In the genomic region with DNA sequence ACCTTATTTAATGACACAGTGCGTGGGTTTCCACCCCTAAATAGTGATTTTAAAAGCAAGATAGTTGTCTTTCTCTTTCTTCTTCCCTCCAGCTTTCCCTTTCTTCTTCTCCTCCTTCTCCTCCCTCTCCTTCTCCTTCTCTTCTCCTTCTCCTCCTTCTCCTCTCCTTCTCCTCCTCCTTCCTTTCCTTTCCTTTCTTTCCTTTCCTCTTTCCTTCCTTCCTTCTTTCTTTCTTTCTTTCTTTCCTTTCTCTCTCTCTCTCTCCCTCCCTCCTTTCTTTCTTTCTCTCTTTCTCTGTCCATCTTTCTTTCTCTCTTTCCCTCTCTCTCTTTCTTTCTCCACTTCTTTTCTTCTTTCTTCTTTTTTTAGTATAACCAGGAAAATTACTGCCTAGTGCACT, we compare ENCODE assay signal across 25 cellular contexts.
"Had no signal": no experiment of that assay in that cellular context is flagged by ENCODE, and none has a peak within 500 bp of the region (broad histone marks: within the 10 kb centered on the region; RNA-seq: fewer than 3 reads in every experiment).

No MANE protein-coding gene starts in this region.

- H3K27ac Mint-ChIP-seq: dendritic cell treated with granulocyte-macrophage colony-stimulating factor and Interleukin-4, amounts not matched to agents 40 ng/mL and 50 ng/mL, for 4 days; effector memory CD8-positive, alpha-beta T cell; endodermal cell had no signal

- H3K27me3 ChIP-seq: colonic mucosa, dorsolateral prefrontal cortex, esophagus muscularis mucosa, esophagus squamous epithelium, foreskin keratinocyte, gastrocnemius medialis, gastroesophageal sphincter, heart left ventricle, heart right ventricle had no signal

- H3K4me3 Mint-ChIP-seq: dendritic cell treated with granulocyte-macrophage colony-stimulating factor and Interleukin-4, amounts not matched to agents 40 ng/mL and 50 ng/mL, for 4 days; effector memory CD8-positive, alpha-beta T cell; endodermal cell had no signal

- H3K9me3 Mint-ChIP-seq: dendritic cell treated with granulocyte-macrophage colony-stimulating factor and Interleukin-4, amounts not matched to agents 40 ng/mL and 50 ng/mL, for 4 days; endodermal cell had no signal

- H3K4me1 Mint-ChIP-seq: endodermal cell had no signal

- H3K27ac ChIP-seq: colonic mucosa, coronary artery, dorsolateral prefrontal cortex, epithelial cell of prostate, esophagus muscularis mucosa, esophagus squamous epithelium, foreskin keratinocyte, gastrocnemius medialis, gastroesophageal sphincter, heart left ventricle, heart right ventricle had no signal

- H3K9me3 ChIP-seq: colonic mucosa, esophagus muscularis mucosa, esophagus squamous epithelium, gastrocnemius medialis, gastroesophageal sphincter, heart left ventricle, heart right ventricle had no signal

- H3K27me3 Mint-ChIP-seq: dendritic cell treated with granulocyte-macrophage colony-stimulating factor and Interleukin-4, amounts not matched to agents 40 ng/mL and 50 ng/mL, for 4 days; effector memory CD8-positive, alpha-beta T cell had no signal

- H3K4me1 ChIP-seq: colonic mucosa, esophagus muscularis mucosa, esophagus squamous epithelium, foreskin keratinocyte, gastrocnemius medialis, gastroesophageal sphincter, heart left ventricle, heart right ventricle had no signal

- DNase-seq: colonic mucosa; cortex of kidney; dermis blood vessel endothelial cell; dorsolateral prefrontal cortex; effector CD4-positive, alpha-beta T cell; effector CD8-positive, alpha-beta T cell; effector memory CD4-positive, alpha-beta T cell; effector memory CD8-positive, alpha-beta T cell; endodermal cell; erythroblast; esophagus squamous epithelium; foreskin fibroblast; foreskin keratinocyte; foreskin melanocyte; gastrocnemius medialis; glutamatergic neuron; head of caudate nucleus; heart left ventricle; heart right ventricle had no signal

- H3K4me3 ChIP-seq: colonic mucosa, coronary artery, dorsolateral prefrontal cortex, esophagus muscularis mucosa, esophagus squamous epithelium, gastrocnemius medialis, gastroesophageal sphincter, heart left ventricle, heart right ventricle had no signal

- H3K36me3 ChIP-seq: colonic mucosa, esophagus muscularis mucosa, esophagus squamous epithelium, gastrocnemius medialis, gastroesophageal sphincter, heart left ventricle, heart right ventricle had no signal

- ATAC-seq: effector memory CD8-positive, alpha-beta T cell; esophagus mucosa; foreskin keratinocyte; gastrocnemius medialis; gastroesophageal sphincter; heart left ventricle; heart right ventricle had no signal
